24 cellular contexts compared by ENCODE assay signal in genomic region chrX:63934791-63935190, GRCh38.
"Had no signal": no experiment of that assay in that cellular context is flagged by ENCODE, and none has a peak within 500 bp of the region (broad histone marks: within the 10 kb centered on the region; RNA-seq: fewer than 3 reads in every experiment).

No MANE protein-coding gene starts in this region.

- H3K4me3 ChIP-seq: mucosa of descending colon, right lobe of liver, skin epidermis, tibial artery had no signal

- ATAC-seq: activated CD4-positive, alpha-beta T cell treated with anti-CD3 and anti-CD28 coated beads for 36 hours; foreskin keratinocyte; left cardiac atrium; mucosa of descending colon; right lobe of liver; T-cell had no signal

- H3K9me3 Mint-ChIP-seq: stimulated activated naive CD8-positive, alpha-beta T cell treated with anti-CD3 and anti-CD28 coated beads, Interleukin-15, Interleukin-2, amounts not matched to agents 100 ng/mL and 50 ng/mL, for 24 hours had no signal

- H3K4me1 ChIP-seq: foreskin keratinocyte, right lobe of liver had no signal

- H3K4me1 Mint-ChIP-seq: activated CD4-positive, alpha-beta T cell treated with anti-CD3 and anti-CD28 coated beads for 36 hours; activated naive CD8-positive, alpha-beta T cell treated with anti-CD3 and anti-CD28 coated beads, Interleukin-2, amount 10 ng/mL, durations not matched to agents 7 days and 5 days; memory B cell; T-cell had no signal

- H3K9me3 ChIP-seq: mucosa of descending colon, right lobe of liver had no signal

- H3K27ac Mint-ChIP-seq: activated CD4-positive, alpha-beta T cell treated with anti-CD3 and anti-CD28 coated beads for 36 hours; activated naive CD8-positive, alpha-beta T cell treated with anti-CD3 and anti-CD28 coated beads, Interleukin-2, amount 10 ng/mL, durations not matched to agents 7 days and 5 days; memory B cell; nephron progenitor cell; stimulated activated naive CD8-positive, alpha-beta T cell treated with anti-CD3 and anti-CD28 coated beads, Interleukin-15, Interleukin-2, amounts not matched to agents 100 ng/mL and 50 ng/mL, for 24 hours; T-cell; T-helper 2 cell treated with Interferon-gamma antibody and Interleukin-4, amounts not matched to agents 5 μg/mL and 100 μg/mL, for 36 hours had no signal

- H3K27ac ChIP-seq: foreskin keratinocyte, right lobe of liver, skin epidermis, tibial artery, WERI-Rb-1 had no signal

- H3K36me3 ChIP-seq: right lobe of liver, tibial artery, WERI-Rb-1 had no signal

- DNase-seq: activated CD4-positive, alpha-beta T cell treated with anti-CD3 and anti-CD28 coated beads for 36 hours; activated CD4-positive, alpha-beta T cell treated with anti-CD3 and anti-CD28 coated beads, Interleukin-2, amount 50 U/mL, for 48 hours; activated CD8-positive, alpha-beta memory T cell treated with anti-CD3 and anti-CD28 coated beads, Interleukin-2, amount 50 U/mL, for 48 hours; activated naive CD4-positive, alpha-beta T cell treated with Interleukin-2 at 50 U/mL for 16 hours; activated naive CD8-positive, alpha-beta T cell treated with anti-CD3 and anti-CD28 coated beads, Interleukin-2, amount 10 ng/mL, durations not matched to agents 7 days and 5 days; activated T-cell treated with anti-CD3 and anti-CD28 coated beads, Interleukin-2, amount 50 U/mL, for 48 hours; amniotic stem cell; cerebellar nuclear complex; cortex of kidney; erythroblast; foreskin keratinocyte; left cardiac atrium; mucosa of descending colon; nephron progenitor cell; nucleus accumbens; right lobe of liver; stimulated activated CD4-positive, alpha-beta T cell treated with anti-CD3 and anti-CD28 coated beads, Interleukin-1b, Interleukin-23, amount 100 ng/mL, for 48 hours; T-cell; tibial artery; WERI-Rb-1 had no signal

- H3K36me3 Mint-ChIP-seq: activated naive CD8-positive, alpha-beta T cell treated with anti-CD3 and anti-CD28 coated beads, Interleukin-2, amount 10 ng/mL, durations not matched to agents 7 days and 5 days; T-cell had no signal

- H3K27me3 ChIP-seq: foreskin keratinocyte, right lobe of liver, tibial artery had no signal

- H3K27me3 Mint-ChIP-seq: activated CD4-positive, alpha-beta T cell treated with anti-CD3 and anti-CD28 coated beads for 36 hours; activated naive CD8-positive, alpha-beta T cell treated with anti-CD3 and anti-CD28 coated beads, Interleukin-2, amount 10 ng/mL, durations not matched to agents 7 days and 5 days; memory B cell; stimulated activated naive CD8-positive, alpha-beta T cell treated with anti-CD3 and anti-CD28 coated beads, Interleukin-15, Interleukin-2, amounts not matched to agents 100 ng/mL and 50 ng/mL, for 24 hours; T-cell had no signal

- H3K4me3 Mint-ChIP-seq: activated CD4-positive, alpha-beta T cell treated with anti-CD3 and anti-CD28 coated beads for 36 hours; activated naive CD8-positive, alpha-beta T cell treated with anti-CD3 and anti-CD28 coated beads, Interleukin-2, amount 10 ng/mL, durations not matched to agents 7 days and 5 days; memory B cell; nephron progenitor cell; stimulated activated naive CD8-positive, alpha-beta T cell treated with anti-CD3 and anti-CD28 coated beads, Interleukin-15, Interleukin-2, amounts not matched to agents 100 ng/mL and 50 ng/mL, for 24 hours; T-cell; T-helper 2 cell treated with Interferon-gamma antibody and Interleukin-4, amounts not matched to agents 5 μg/mL and 100 μg/mL, for 36 hours had no signal
